7 cellular contexts compared by ENCODE assay signal in the genomic region with DNA sequence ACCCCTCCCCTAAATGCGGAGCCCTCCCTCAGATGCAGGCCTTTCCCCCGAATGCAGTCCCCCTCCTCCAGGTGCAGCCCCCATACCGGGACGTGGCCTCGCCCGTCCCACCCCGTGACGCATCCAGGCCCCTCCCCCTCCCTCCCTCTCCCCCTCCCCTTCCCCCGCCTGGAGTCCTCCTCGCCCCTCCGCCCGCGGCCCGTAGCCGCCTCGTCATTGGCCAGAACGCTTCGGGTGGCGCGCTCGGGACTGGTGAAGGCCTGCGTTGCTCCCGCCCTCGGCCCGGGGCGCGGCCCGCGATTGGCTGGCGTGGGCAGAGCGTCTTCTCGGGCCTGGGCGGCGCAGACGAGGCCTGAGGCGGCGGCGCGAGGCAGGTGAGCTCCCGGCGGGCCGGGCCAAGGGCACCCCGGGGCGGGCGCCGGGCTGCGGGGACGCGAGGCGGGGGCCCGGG. TPM values are rescaled to one million over a fixed set of nuclear protein-coding genes. Genes with fewer than 3 reads are reported as not detected.
DNase-seq lines count a peak whose midpoint lies in the region; ATAC-seq and TF ChIP-seq lines count a peak whose summit lies in the region.

No MANE protein-coding gene starts in this region.

- peak; percentile 49 for ATAC-seq in GM18508 (IDR thresholded peaks at IDR 0.05; ENCODE audit: insufficient read depth, unreplicated experiment)
- peak; percentile 83 for ATAC-seq in HG02973 (IDR thresholded peaks at IDR 0.05; ENCODE audit: unreplicated experiment)
- peak; percentile 93 to 95 for ATAC-seq in right cardiac atrium

- DNase-seq in NCI-H2029 (lab: John Stamatoyannopoulos, UW) (peak; percentile 97), anterior cingulate cortex (lab: John Stamatoyannopoulos, UW) (peak; percentile 52 to 99 (median 95)), right cardiac atrium (peak; percentile 98 to 100 (median 99)), retinal pigment epithelial cell (ENCODE audit: low read depth) (peak; percentile 90)
- DNase-seq in T-helper 2 cell treated with Interferon-gamma antibody and Interleukin-4, amounts not matched to agents 5 μg/mL and 100 μg/mL, for 36 hours (ENCODE audit: low spot score) = peak; percentile 97

- TF ChIP-seq CTCF in retinal pigment epithelial cell (conservative IDR thresholded peaks at IDR 0.05; ENCODE audit: low read depth, low read length) = no peak

- H3K9me3 ChIP-seq in right cardiac atrium (ENCODE audit: control insufficient read depth, low read length) = no peaks in the 10 kb centered on the region

- H3K4me3 ChIP-seq in right cardiac atrium (ENCODE audit: low read length) (peak overlapping the region; percentile 95), retinal pigment epithelial cell (ENCODE audit: low read length) (peak overlapping the region; percentile 74)

- intact Hi-C loops in right cardiac atrium (cut with DNase I) = no loop called here

- H3K4me1 Mint-ChIP-seq in T-helper 2 cell treated with Interferon-gamma antibody and Interleukin-4, amounts not matched to agents 5 μg/mL and 100 μg/mL, for 36 hours (ENCODE audit: low read depth) = peaks cover 45% of the 10 kb centered on the region

- no peak overlapping the region for H3K27ac ChIP-seq in right cardiac atrium (ENCODE audit: low read length)

- H3K9me3 Mint-ChIP-seq in T-helper 2 cell treated with Interferon-gamma antibody and Interleukin-4, amounts not matched to agents 5 μg/mL and 100 μg/mL, for 36 hours = no peaks in the 10 kb centered on the region

- H3K4me1 ChIP-seq in right cardiac atrium (ENCODE audit: control insufficient read depth, insufficient read depth, low read length) = peaks cover 9% of the 10 kb centered on the region

- peaks cover 15% of the 10 kb centered on the region for H3K36me3 Mint-ChIP-seq in T-helper 2 cell treated with Interferon-gamma antibody and Interleukin-4, amounts not matched to agents 5 μg/mL and 100 μg/mL, for 36 hours (ENCODE audit: low read depth)

- peaks cover 26% of the 10 kb centered on the region for H3K27me3 Mint-ChIP-seq in T-helper 2 cell treated with Interferon-gamma antibody and Interleukin-4, amounts not matched to agents 5 μg/mL and 100 μg/mL, for 36 hours (ENCODE audit: low read depth)

- peak overlapping the region; percentile 31 for H3K27ac Mint-ChIP-seq in T-helper 2 cell treated with Interferon-gamma antibody and Interleukin-4, amounts not matched to agents 5 μg/mL and 100 μg/mL, for 36 hours

- 1% methylated on average over 51 of the region's 51 CpGs for WGBS in right cardiac atrium

- no peaks in the 10 kb centered on the region for H3K27me3 ChIP-seq in right cardiac atrium (ENCODE audit: control insufficient read depth, insufficient read depth)

- H3K4me3 Mint-ChIP-seq in T-helper 2 cell treated with Interferon-gamma antibody and Interleukin-4, amounts not matched to agents 5 μg/mL and 100 μg/mL, for 36 hours = peak overlapping the region; percentile 71

RNA-seq across cellular contexts. Expression of a gene that starts 16.0 kb away (rescaled TPM):
- 100 to 1,000 TPM; 139 to 163 (median 147) TPM for total RNA-seq in right cardiac atrium
- polyA plus RNA-seq in right cardiac atrium = 86.9 TPM
